In genomic region chr6:143965503-143966171, GRCh38 we compare ENCODE assay signal across 1 cellular context.
TF ChIP-seq lines count a peak whose summit lies in the region.

No MANE protein-coding gene starts in this region.

TF ChIP-seq in HepG2, 621 proteins besides CTCF, POLR2A, EP300 and RAD21 (continued from another document):
- no peak for TF ChIP-seq PATZ1 (CRISPR knock-in tag; IDR thresholded peaks at IDR 0.05)
- TF ChIP-seq, protein P1, sequence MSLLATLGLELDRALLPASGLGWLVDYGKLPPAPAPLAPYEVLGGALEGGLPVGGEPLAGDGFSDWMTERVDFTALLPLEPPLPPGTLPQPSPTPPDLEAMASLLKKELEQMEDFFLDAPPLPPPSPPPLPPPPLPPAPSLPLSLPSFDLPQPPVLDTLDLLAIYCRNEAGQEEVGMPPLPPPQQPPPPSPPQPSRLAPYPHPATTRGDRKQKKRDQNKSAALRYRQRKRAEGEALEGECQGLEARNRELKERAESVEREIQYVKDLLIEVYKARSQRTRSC (CRISPR knock-in tag; IDR thresholded peaks at IDR 0.05; ENCODE audit: low read depth), result no peak
- no peak for TF ChIP-seq FOXA3 (CRISPR knock-in tag; IDR thresholded peaks at IDR 0.05)
- no peak for TF ChIP-seq HOXA7 (CRISPR knock-in tag; IDR thresholded peaks at IDR 0.05)
- TF ChIP-seq, protein P2, sequence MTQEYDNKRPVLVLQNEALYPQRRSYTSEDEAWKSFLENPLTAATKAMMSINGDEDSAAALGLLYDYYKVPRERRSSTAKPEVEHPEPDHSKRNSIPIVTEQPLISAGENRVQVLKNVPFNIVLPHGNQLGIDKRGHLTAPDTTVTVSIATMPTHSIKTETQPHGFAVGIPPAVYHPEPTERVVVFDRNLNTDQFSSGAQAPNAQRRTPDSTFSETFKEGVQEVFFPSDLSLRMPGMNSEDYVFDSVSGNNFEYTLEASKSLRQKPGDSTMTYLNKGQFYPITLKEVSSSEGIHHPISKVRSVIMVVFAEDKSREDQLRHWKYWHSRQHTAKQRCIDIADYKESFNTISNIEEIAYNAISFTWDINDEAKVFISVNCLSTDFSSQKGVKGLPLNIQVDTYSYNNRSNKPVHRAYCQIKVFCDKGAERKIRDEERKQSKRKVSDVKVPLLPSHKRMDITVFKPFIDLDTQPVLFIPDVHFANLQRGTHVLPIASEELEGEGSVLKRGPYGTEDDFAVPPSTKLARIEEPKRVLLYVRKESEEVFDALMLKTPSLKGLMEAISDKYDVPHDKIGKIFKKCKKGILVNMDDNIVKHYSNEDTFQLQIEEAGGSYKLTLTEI (CRISPR knock-in tag; conservative IDR thresholded peaks at IDR 0.05), result no peak
- no peak for TF ChIP-seq ZMYM4 (CRISPR knock-in tag; IDR thresholded peaks at IDR 0.05)
- TF ChIP-seq ARID5B (CRISPR knock-in tag; IDR thresholded peaks at IDR 0.05), result no peak
- TF ChIP-seq CHD2 (IDR thresholded peaks at IDR 0.05; ENCODE audit: low read depth, low read length), result no peak
- no peak for TF ChIP-seq TIGD3 (CRISPR knock-in tag; IDR thresholded peaks at IDR 0.05; ENCODE audit: borderline replicate concordance)
- TF ChIP-seq U2AF2 (IDR thresholded peaks at IDR 0.05; ENCODE audit: low read depth, low read length), result no peak
- TF ChIP-seq KDM5A (IDR thresholded peaks at IDR 0.05; ENCODE audit: borderline replicate concordance, low read length), result no peak
- TF ChIP-seq KDM4B (CRISPR knock-in tag; IDR thresholded peaks at IDR 0.05), result no peak
